ENCODE assay signal across 17 cellular contexts in genomic region chr10:3231951-3232730, GRCh38. TPM values are rescaled to one million over a fixed set of nuclear protein-coding genes. Genes with fewer than 3 reads are reported as not detected.
A peak's percentile ranks its signal among the peaks of the same experiment; 100 is the strongest.
DNase-seq lines count a peak whose midpoint lies in the region; FAIRE-seq and TF ChIP-seq lines count a peak whose summit lies in the region.
"Had no signal": no experiment of that assay in that cellular context is flagged by ENCODE, and none has a peak within 500 bp of the region (broad histone marks: within the 10 kb centered on the region; RNA-seq: fewer than 3 reads in every experiment).

No MANE protein-coding gene starts in this region.

- no peak overlapping the region for H2AFZ ChIP-seq in astrocyte (ENCODE audit: low read depth, low read length)

- H3K79me2 ChIP-seq in astrocyte (ENCODE audit: insufficient read depth, low read length), result no peaks in the 10 kb centered on the region

- POLR2A ChIA-PET in HEK293 (lab: Yijun Ruan, JAX), result no interaction called here

- 88 to 92% methylated on average over 12 of the region's 12 CpGs for WGBS in testis, 2 donors

- TF ChIP-seq CTCF in HEK293 (tag by site-specific recombination; IDR thresholded peaks at IDR 0.05) (no peak), astrocyte (IDR thresholded peaks at IDR 0.05; ENCODE audit: insufficient read depth, low read depth, low read length) (peak; percentile 37), fibroblast of pulmonary artery (IDR thresholded peaks at IDR 0.05; ENCODE audit: low read length, missing control alignments) (peak; percentile 19), testis (IDR thresholded peaks at IDR 0.05) (no peak)

- no peaks in the 10 kb centered on the region for H3K9me3 ChIP-seq in HEK293 (ENCODE audit: control insufficient read depth, insufficient read depth, low read depth, low read length)
- no peaks in the 10 kb centered on the region for H3K9me3 ChIP-seq in astrocyte (ENCODE audit: insufficient read depth, low read depth, low read length)
- no peaks in the 10 kb centered on the region for H3K9me3 ChIP-seq in testis
- H3K9me3 ChIP-seq: left ventricle myocardium inferior, transverse colon had no signal

- CTCF ChIA-PET in HEK293 (lab: Yijun Ruan, JAX), result interaction anchor here (1.3 kb wide), 1 partner anchor 34 kb away, joined by 3 read pairs; no protein-coding TSS in a partner anchor

- H3K27ac ChIP-seq in HEK293 (ENCODE audit: extremely low read depth, low read depth, low read length) (no peak overlapping the region), astrocyte (ENCODE audit: low read depth, low read length) (peak overlapping the region; percentile 56), testis (no peak overlapping the region)
- H3K27ac ChIP-seq: C4-2B, foreskin keratinocyte, left ventricle myocardium inferior, transverse colon had no signal

- no peak for TF ChIP-seq POLR2A in testis (IDR thresholded peaks at IDR 0.05)

- no peak overlapping the region for H3K4me3 Mint-ChIP-seq in astrocyte (ENCODE audit: unreplicated experiment)
- H3K4me3 Mint-ChIP-seq: T-cell had no signal

- DNase-seq in astrocyte (ENCODE audit: low read depth) (peak; percentile 71), fibroblast of pulmonary artery (ENCODE audit: low read depth) (peak; percentile 32), stromal cell of bone marrow (ENCODE audit: low read depth) (peak; percentile 76), NCI-H2227 (lab: John Stamatoyannopoulos, UW; ENCODE audit: unreplicated experiment) (no peak), testis (no peak)
- no peak for DNase-seq in stimulated activated CD4-positive, alpha-beta T cell treated with anti-CD3 and anti-CD28 coated beads, Interleukin-4, amount 100 ng/mL, for 1 hour
- DNase-seq: activated CD4-positive, CD25-positive, alpha-beta regulatory T cell; activated gamma-delta T cell; foreskin keratinocyte; left ventricle myocardium inferior; NCI-H1092 treated with DMSO at 0.1 percent for 48 hours; NCI-H226; small intestine; T-cell; transverse colon had no signal

- H3K27me3 ChIP-seq in astrocyte (ENCODE audit: insufficient read depth, low read length) (no peaks in the 10 kb centered on the region), testis (no peaks in the 10 kb centered on the region)
- H3K27me3 ChIP-seq: foreskin keratinocyte, transverse colon had no signal

- no peaks in the 10 kb centered on the region for H3K27me3 Mint-ChIP-seq in astrocyte (ENCODE audit: low read depth, unreplicated experiment)

- H3K36me3 ChIP-seq in HEK293 (ENCODE audit: control insufficient read depth in 2 of 2, insufficient read depth in 1 of 2, low read length in 2 of 2), result no peaks in the 10 kb centered on the region
- no peaks in the 10 kb centered on the region for H3K36me3 ChIP-seq in astrocyte (ENCODE audit: insufficient read depth, low read length)
- no peaks in the 10 kb centered on the region for H3K36me3 ChIP-seq in testis (ENCODE audit: low read depth, missing control alignments)
- H3K36me3 ChIP-seq: left ventricle myocardium inferior, transverse colon had no signal

- no peak overlapping the region for H3K4me3 ChIP-seq in HEK293 (ENCODE audit: low read depth, low read length)
- H3K4me3 ChIP-seq in astrocyte (ENCODE audit: insufficient read depth, low read depth, low read length), result no peak overlapping the region
- no peak overlapping the region for H3K4me3 ChIP-seq in fibroblast of pulmonary artery (replicated peaks; ENCODE audit: low read depth, low read length)
- no peak overlapping the region for H3K4me3 ChIP-seq in testis
- H3K4me3 ChIP-seq: left ventricle myocardium inferior, transverse colon had no signal

- peaks cover 3% of the 10 kb centered on the region for H3K36me3 Mint-ChIP-seq in astrocyte (ENCODE audit: low read depth, unreplicated experiment)
- H3K36me3 Mint-ChIP-seq: T-cell had no signal

- no peak overlapping the region for H3K27ac Mint-ChIP-seq in astrocyte (ENCODE audit: unreplicated experiment)
- H3K27ac Mint-ChIP-seq: T-cell had no signal

- no peak overlapping the region for H3K4me2 ChIP-seq in astrocyte (ENCODE audit: low read length)

- intact Hi-C loops in testis (cut with DNase I; ENCODE audit: low total_unique reads), result no loop called here

- H3K9me3 Mint-ChIP-seq in astrocyte (ENCODE audit: unreplicated experiment), result peaks cover 10% of the 10 kb centered on the region
- H3K9me3 Mint-ChIP-seq: T-cell had no signal

- H3K4me1 Mint-ChIP-seq in astrocyte (ENCODE audit: low read depth, unreplicated experiment), result peaks cover 4% of the 10 kb centered on the region

- H3K4me1 ChIP-seq in HEK293 (ENCODE audit: control insufficient read depth, insufficient read depth, low read length) (peaks cover 9% of the 10 kb centered on the region), astrocyte (ENCODE audit: insufficient read depth, low read length) (peaks cover 14% of the 10 kb centered on the region), testis (no peaks in the 10 kb centered on the region)

- peak overlapping the region; percentile 47 for H3K9ac ChIP-seq in astrocyte (ENCODE audit: low read length)

- no peak for FAIRE-seq in astrocyte (lab: Jason Lieb, UNC)
- FAIRE-seq: small intestine had no signal

- no peaks in the 10 kb centered on the region for H4K20me1 ChIP-seq in astrocyte (ENCODE audit: insufficient read depth, low read length)

TF ChIP-seq in HEK293, 187 proteins besides CTCF, POLR2A, EP300 and RAD21:
- peak; percentile 89; the same call in 1 of the 2 replicates for TF ChIP-seq ZNF140 (tag by site-specific recombination; IDR thresholded peaks at IDR 0.05)
- no peak for TF ChIP-seq ZSCAN23 (tag by site-specific recombination; IDR thresholded peaks at IDR 0.05)
TF ChIP-seq in HEK293: peak in this region for 1.

RNA-seq across cellular contexts. Expression of gene PITRM1, which starts 59.6 kb away (rescaled TPM):
- 80.4 and 81.3 TPM in 2 replicates for total RNA-seq in astrocyte
- 100 to 1,000 TPM; 125 to 162 TPM for total RNA-seq in testis
- 109 TPM for polyA plus RNA-seq in testis (ENCODE audit: insufficient read depth, low read depth, low replicate concordance)

Comparison
In these comparisons a context has a peak if more than half of its experiments do, and no peak if none do; other contexts are left out.
1. CTCF ChIP-seq: peak in astrocyte (single experiment) and fibroblast of pulmonary artery (single experiment); none in HEK293 (single experiment) and testis (0 of 3).
2. DNase-seq: peak in astrocyte (single experiment), fibroblast of pulmonary artery (single experiment) and stromal cell of bone marrow (single experiment); none in stimulated activated CD4-positive, alpha-beta T cell treated with anti-CD3 and anti-CD28 coated beads, Interleukin-4, amount 100 ng/mL, for 1 hour (single experiment), NCI-H2227 (single experiment) and testis (single experiment).